ENCODE assay signal across 1 cellular context in the genomic region with DNA sequence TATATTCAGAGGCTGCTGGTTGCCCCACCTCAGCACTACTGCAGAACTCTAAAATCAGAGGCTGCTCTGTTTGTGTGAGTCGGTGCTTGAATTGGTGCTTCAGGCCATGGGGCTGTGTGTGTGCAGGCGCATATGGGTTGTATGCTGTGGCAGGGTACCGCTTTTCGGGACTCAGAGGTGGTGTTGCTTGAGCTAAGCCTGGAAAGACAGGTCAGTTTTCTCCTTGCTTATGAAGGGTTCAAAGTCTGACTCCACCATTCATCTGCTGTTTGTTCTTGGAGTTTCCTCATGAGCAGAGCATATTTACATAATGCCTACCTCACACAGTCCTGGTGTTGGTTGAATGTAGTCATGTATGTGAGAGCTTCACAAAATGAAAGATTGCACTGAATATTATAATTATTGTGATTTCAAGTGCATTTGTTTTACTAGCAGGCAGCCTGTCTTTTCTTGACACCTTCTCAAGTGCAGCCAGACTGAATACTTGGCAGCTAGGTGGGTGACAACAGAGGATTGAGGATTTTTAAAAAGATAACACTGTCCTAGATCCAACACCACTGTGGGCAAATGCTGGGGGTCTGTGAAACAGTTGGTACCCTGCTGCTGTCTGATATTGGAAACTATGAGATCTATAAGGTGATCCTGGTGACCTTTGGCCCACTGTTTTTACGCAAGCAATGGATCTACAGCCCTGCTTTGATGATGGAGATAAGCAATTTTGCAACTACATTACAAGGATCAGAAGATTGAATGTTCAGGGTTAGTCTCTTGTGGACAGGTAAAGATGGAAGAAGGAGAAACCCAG.
TF ChIP-seq lines count a peak whose summit lies in the region.

No MANE protein-coding gene starts in this region.

TF ChIP-seq in HepG2, 621 proteins besides CTCF, POLR2A, EP300 and RAD21 (continued from another document):
- TF ChIP-seq ZNF746 (CRISPR knock-in tag; IDR thresholded peaks at IDR 0.05) (peak; percentile 20; the same call in 1 of the 2 replicates), KMT2B (CRISPR knock-in tag; IDR thresholded peaks at IDR 0.05) (peak; percentile 17; the same call in 1 of the 2 replicates), DNMT1 (CRISPR knock-in tag; IDR thresholded peaks at IDR 0.05) (no peak), ZNF292 (CRISPR knock-in tag; IDR thresholded peaks at IDR 0.05; ENCODE audit: borderline replicate concordance, low read depth) (no peak), RCOR2 (CRISPR knock-in tag; IDR thresholded peaks at IDR 0.05) (peak; percentile 42; the same call in 1 of the 2 replicates), ZNF124 (CRISPR knock-in tag; IDR thresholded peaks at IDR 0.05) (no peak), HMG20A (CRISPR knock-in tag; IDR thresholded peaks at IDR 0.05; ENCODE audit: borderline replicate concordance) (0 out of 2 replicates have a peak, but pooled peaks have one; percentile 55), ZSCAN30 (CRISPR knock-in tag; IDR thresholded peaks at IDR 0.05) (no peak; the same call in 1 of the 2 replicates), MAZ (IDR thresholded peaks at IDR 0.05; ENCODE audit: borderline replicate concordance, low read depth, low read length) (no peak), MAZ (CRISPR knock-in tag; IDR thresholded peaks at IDR 0.05; ENCODE audit: low read depth) (peak; percentile 52; the same call in 1 of the 2 replicates), ZKSCAN1 (IDR thresholded peaks at IDR 0.05; ENCODE audit: low read length) (no peak), ZNF274 (CRISPR knock-in tag; IDR thresholded peaks at IDR 0.05) (no peak), ZNF136 (CRISPR knock-in tag; IDR thresholded peaks at IDR 0.05; ENCODE audit: low read depth) (no peak), HDAC1 (CRISPR knock-in tag; IDR thresholded peaks at IDR 0.05) (peak; percentile 34; the same call in 1 of the 2 replicates), MED13 (CRISPR knock-in tag; IDR thresholded peaks at IDR 0.05) (no peak), POLR2AphosphoS5 (IDR thresholded peaks at IDR 0.05; ENCODE audit: low read depth, low read length) (peak; percentile 80), MTA1 (CRISPR knock-in tag; IDR thresholded peaks at IDR 0.05; ENCODE audit: borderline replicate concordance) (peak; percentile 45; the same call in 1 of the 2 replicates), ZNF564 (CRISPR knock-in tag; IDR thresholded peaks at IDR 0.05) (0 out of 2 replicates have a peak, but pooled peaks have one; percentile 8), ZNF616 (CRISPR knock-in tag; IDR thresholded peaks at IDR 0.05; ENCODE audit: low read depth) (no peak), ATAD3A (CRISPR knock-in tag; IDR thresholded peaks at IDR 0.05) (no peak), NR2C2 (CRISPR knock-in tag; IDR thresholded peaks at IDR 0.05; ENCODE audit: borderline replicate concordance) (peak; percentile 84), MLLT10 (CRISPR knock-in tag; IDR thresholded peaks at IDR 0.05) (no peak), ZNF720 (CRISPR knock-in tag; IDR thresholded peaks at IDR 0.05) (no peak)
- TF ChIP-seq, protein P1, sequence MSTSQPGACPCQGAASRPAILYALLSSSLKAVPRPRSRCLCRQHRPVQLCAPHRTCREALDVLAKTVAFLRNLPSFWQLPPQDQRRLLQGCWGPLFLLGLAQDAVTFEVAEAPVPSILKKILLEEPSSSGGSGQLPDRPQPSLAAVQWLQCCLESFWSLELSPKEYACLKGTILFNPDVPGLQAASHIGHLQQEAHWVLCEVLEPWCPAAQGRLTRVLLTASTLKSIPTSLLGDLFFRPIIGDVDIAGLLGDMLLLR (CRISPR knock-in tag; IDR thresholded peaks at IDR 0.05) = no peak
- TF ChIP-seq, protein P2, sequence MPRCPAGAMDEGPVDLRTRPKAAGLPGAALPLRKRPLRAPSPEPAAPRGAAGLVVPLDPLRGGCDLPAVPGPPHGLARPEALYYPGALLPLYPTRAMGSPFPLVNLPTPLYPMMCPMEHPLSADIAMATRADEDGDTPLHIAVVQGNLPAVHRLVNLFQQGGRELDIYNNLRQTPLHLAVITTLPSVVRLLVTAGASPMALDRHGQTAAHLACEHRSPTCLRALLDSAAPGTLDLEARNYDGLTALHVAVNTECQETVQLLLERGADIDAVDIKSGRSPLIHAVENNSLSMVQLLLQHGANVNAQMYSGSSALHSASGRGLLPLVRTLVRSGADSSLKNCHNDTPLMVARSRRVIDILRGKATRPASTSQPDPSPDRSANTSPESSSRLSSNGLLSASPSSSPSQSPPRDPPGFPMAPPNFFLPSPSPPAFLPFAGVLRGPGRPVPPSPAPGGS (CRISPR knock-in tag; IDR thresholded peaks at IDR 0.05) = no peak
- TF ChIP-seq, protein P3, sequence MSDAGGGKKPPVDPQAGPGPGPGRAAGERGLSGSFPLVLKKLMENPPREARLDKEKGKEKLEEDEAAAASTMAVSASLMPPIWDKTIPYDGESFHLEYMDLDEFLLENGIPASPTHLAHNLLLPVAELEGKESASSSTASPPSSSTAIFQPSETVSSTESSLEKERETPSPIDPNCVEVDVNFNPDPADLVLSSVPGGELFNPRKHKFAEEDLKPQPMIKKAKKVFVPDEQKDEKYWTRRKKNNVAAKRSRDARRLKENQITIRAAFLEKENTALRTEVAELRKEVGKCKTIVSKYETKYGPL (CRISPR knock-in tag; IDR thresholded peaks at IDR 0.05) = 0 out of 2 replicates have a peak, but pooled peaks have one; percentile 46
- TF ChIP-seq, protein P4, sequence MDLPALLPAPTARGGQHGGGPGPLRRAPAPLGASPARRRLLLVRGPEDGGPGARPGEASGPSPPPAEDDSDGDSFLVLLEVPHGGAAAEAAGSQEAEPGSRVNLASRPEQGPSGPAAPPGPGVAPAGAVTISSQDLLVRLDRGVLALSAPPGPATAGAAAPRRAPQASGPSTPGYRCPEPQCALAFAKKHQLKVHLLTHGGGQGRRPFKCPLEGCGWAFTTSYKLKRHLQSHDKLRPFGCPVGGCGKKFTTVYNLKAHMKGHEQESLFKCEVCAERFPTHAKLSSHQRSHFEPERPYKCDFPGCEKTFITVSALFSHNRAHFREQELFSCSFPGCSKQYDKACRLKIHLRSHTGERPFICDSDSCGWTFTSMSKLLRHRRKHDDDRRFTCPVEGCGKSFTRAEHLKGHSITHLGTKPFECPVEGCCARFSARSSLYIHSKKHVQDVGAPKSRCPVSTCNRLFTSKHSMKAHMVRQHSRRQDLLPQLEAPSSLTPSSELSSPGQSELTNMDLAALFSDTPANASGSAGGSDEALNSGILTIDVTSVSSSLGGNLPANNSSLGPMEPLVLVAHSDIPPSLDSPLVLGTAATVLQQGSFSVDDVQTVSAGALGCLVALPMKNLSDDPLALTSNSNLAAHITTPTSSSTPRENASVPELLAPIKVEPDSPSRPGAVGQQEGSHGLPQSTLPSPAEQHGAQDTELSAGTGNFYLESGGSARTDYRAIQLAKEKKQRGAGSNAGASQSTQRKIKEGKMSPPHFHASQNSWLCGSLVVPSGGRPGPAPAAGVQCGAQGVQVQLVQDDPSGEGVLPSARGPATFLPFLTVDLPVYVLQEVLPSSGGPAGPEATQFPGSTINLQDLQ (CRISPR knock-in tag; IDR thresholded peaks at IDR 0.05) = no peak
TF ChIP-seq in HepG2: peak in this region for 138.
